In genomic region chr15:31322486-31322885, GRCh38 we compare ENCODE assay signal across 1 cellular context.
TF ChIP-seq lines count a peak whose summit lies in the region.

No MANE protein-coding gene starts in this region.

TF ChIP-seq in A549, 52 proteins besides CTCF, POLR2A, EP300 and RAD21 (continued from another document):
- TF ChIP-seq MAZ (IDR thresholded peaks at IDR 0.05; ENCODE audit: borderline replicate concordance, low read depth, low read length): no peak
- no peak for TF ChIP-seq ESRRA (IDR thresholded peaks at IDR 0.05; ENCODE audit: borderline replicate concordance, low read length)
